8 cellular contexts compared by ENCODE assay signal in the genomic region with DNA sequence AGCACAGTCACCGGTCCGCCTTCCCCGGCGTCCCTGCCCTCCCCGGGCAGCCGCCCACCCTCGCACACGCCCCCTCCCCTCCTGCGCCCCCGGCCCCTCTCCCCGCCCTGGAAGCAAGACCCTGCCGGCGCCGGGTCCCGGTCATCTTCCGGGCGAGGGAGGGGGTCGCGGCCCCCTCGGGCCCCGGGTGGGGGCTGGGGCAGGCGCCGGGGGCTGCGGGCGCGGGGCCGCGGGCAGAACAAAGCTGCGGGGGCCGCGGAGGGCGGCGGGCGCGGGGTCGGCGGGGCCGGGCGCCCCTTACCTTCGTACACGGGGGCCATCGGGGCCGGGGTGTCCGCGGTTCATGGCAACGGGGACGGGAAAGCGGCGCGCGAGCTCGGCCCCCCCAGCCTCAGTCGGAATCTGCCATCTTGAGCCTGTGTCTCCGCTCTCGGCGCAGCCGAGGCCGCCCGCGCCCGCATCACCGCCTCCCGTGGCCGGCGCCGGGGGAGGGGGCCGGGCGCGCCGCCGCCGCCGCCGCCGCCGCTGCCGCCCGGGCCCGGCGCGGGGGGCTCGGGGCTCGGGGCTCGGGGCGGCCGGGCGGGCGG.
DNase-seq lines count a peak whose midpoint lies in the region; ATAC-seq and TF ChIP-seq lines count a peak whose summit lies in the region.

No MANE protein-coding gene starts in this region.

- no peak for TF ChIP-seq CTCF in cardiac fibroblast (IDR thresholded peaks at IDR 0.05; ENCODE audit: low read depth, low read length)

- H3K4me3 Mint-ChIP-seq in T-helper 2 cell treated with Interferon-gamma antibody and Interleukin-4, amounts not matched to agents 5 μg/mL and 100 μg/mL, for 36 hours, result peak overlapping the region; percentile 96

- peaks cover 43% of the 10 kb centered on the region for H3K4me1 Mint-ChIP-seq in T-helper 2 cell treated with Interferon-gamma antibody and Interleukin-4, amounts not matched to agents 5 μg/mL and 100 μg/mL, for 36 hours (ENCODE audit: low read depth)

- peak; percentile 8 for ATAC-seq in HG03095 (IDR thresholded peaks at IDR 0.05; ENCODE audit: unreplicated experiment)

- peak overlapping the region; percentile 79 to 81 for H3K4me3 ChIP-seq in cardiac fibroblast (replicated peaks in 1 of 2; ENCODE audit: low read depth in 2 of 2, low read length in 2 of 2)

- H3K9me3 Mint-ChIP-seq in T-helper 2 cell treated with Interferon-gamma antibody and Interleukin-4, amounts not matched to agents 5 μg/mL and 100 μg/mL, for 36 hours, result no peaks in the 10 kb centered on the region

- peaks cover 6% of the 10 kb centered on the region for H3K36me3 Mint-ChIP-seq in T-helper 2 cell treated with Interferon-gamma antibody and Interleukin-4, amounts not matched to agents 5 μg/mL and 100 μg/mL, for 36 hours (ENCODE audit: low read depth)

- peaks cover 18% of the 10 kb centered on the region for H3K27me3 Mint-ChIP-seq in T-helper 2 cell treated with Interferon-gamma antibody and Interleukin-4, amounts not matched to agents 5 μg/mL and 100 μg/mL, for 36 hours (ENCODE audit: low read depth)

- peak; percentile 59 to 75 (median 72) for DNase-seq in NCI-H1417 (lab: John Stamatoyannopoulos, UW)
- DNase-seq in NCI-H1417 treated with DMSO at 0.1 percent for 48 hours (lab: John Stamatoyannopoulos, UW), result no peak
- no peak for DNase-seq in T-helper 2 cell treated with Interferon-gamma antibody and Interleukin-4, amounts not matched to agents 5 μg/mL and 100 μg/mL, for 36 hours (ENCODE audit: low spot score)
- peak in 1 of 2 donors; percentile 41 for DNase-seq in cardiac fibroblast (ENCODE audit: low read depth in 2 of 2)
- DNase-seq in left kidney (ENCODE audit: low read depth, low spot score), result peak; percentile 77
- DNase-seq in stimulated activated CD8-positive, alpha-beta memory T cell treated with anti-CD3 and anti-CD28 coated beads, Interleukin-4, amount 100 ng/mL, for 48 hours, result peak; percentile 57
- DNase-seq in putamen (ENCODE audit: low spot score), result no peak

- H3K27ac Mint-ChIP-seq in T-helper 2 cell treated with Interferon-gamma antibody and Interleukin-4, amounts not matched to agents 5 μg/mL and 100 μg/mL, for 36 hours, result peak overlapping the region; percentile 97

Comparison
In these comparisons a context has a peak if more than half of its experiments do, and no peak if none do; other contexts are left out.
1. DNase-seq: peak in NCI-H1417 (3 of 3), left kidney (single experiment) and stimulated activated CD8-positive, alpha-beta memory T cell treated with anti-CD3 and anti-CD28 coated beads, Interleukin-4, amount 100 ng/mL, for 48 hours (single experiment); none in NCI-H1417 treated with DMSO at 0.1 percent for 48 hours (single experiment), T-helper 2 cell treated with Interferon-gamma antibody and Interleukin-4, amounts not matched to agents 5 μg/mL and 100 μg/mL, for 36 hours (single experiment) and putamen (single experiment).